In genomic region chr9:12414514-12414913, GRCh38 we compare ENCODE assay signal across 17 cellular contexts.
DNase-seq lines count a peak whose midpoint lies in the region; ATAC-seq, FAIRE-seq and TF ChIP-seq lines count a peak whose summit lies in the region.
"Had no signal": no experiment of that assay in that cellular context is flagged by ENCODE, and none has a peak within 500 bp of the region (broad histone marks: within the 10 kb centered on the region; RNA-seq: fewer than 3 reads in every experiment).

No MANE protein-coding gene starts in this region.

- CTCF ChIA-PET in activated CD8-positive, alpha-beta T cell treated with anti-CD3 and anti-CD28 coated beads for 36 hours (lab: Charles Lee): no interaction called here

- no peaks in the 10 kb centered on the region for H3K9me3 Mint-ChIP-seq in nephron
- peaks cover 29% of the 10 kb centered on the region for H3K9me3 Mint-ChIP-seq in activated CD8-positive, alpha-beta T cell treated with anti-CD3 and anti-CD28 coated beads for 36 hours

- TF ChIP-seq CTCF in kidney epithelial cell (IDR thresholded peaks at IDR 0.05; ENCODE audit: insufficient read depth, low read length, poor library complexity, severe bottlenecking): no peak
- no peak for TF ChIP-seq CTCF in nephron (IDR thresholded peaks at IDR 0.05; ENCODE audit: unreplicated experiment in 3 of 3)
- TF ChIP-seq CTCF in activated CD8-positive, alpha-beta T cell treated with anti-CD3 and anti-CD28 coated beads for 36 hours (IDR thresholded peaks at IDR 0.05): no peak
- TF ChIP-seq CTCF in GM10266 (IDR thresholded peaks at IDR 0.05; ENCODE audit: control insufficient read depth, insufficient read depth, low read depth, missing control alignments): no peak

- ATAC-seq in activated CD8-positive, alpha-beta T cell treated with anti-CD3 and anti-CD28 coated beads for 36 hours: no peak

- intact Hi-C loops in activated CD8-positive, alpha-beta T cell treated with anti-CD3 and anti-CD28 coated beads for 36 hours (cut with micrococcal nuclease): no loop called here

- no peak for TF ChIP-seq POLR2A in GM12892 (IDR thresholded peaks at IDR 0.05; ENCODE audit: low read depth, low read length)

- FAIRE-seq in urothelium cell line (lab: Jason Lieb, UNC): no peak
- no peak for FAIRE-seq in GM12892 (lab: Jason Lieb, UNC)

- H3K4me3 ChIP-seq in kidney epithelial cell (ENCODE audit: low read depth, low read length): no peak overlapping the region
- H3K4me3 ChIP-seq: PC-9 had no signal

- no peaks in the 10 kb centered on the region for H3K27me3 ChIP-seq in kidney epithelial cell (ENCODE audit: control insufficient read depth, insufficient read depth, low read length)

- POLR2A ChIA-PET in activated CD8-positive, alpha-beta T cell treated with anti-CD3 and anti-CD28 coated beads for 36 hours (lab: Charles Lee): no interaction called here

- DNase-seq in NCI-H146 (lab: John Stamatoyannopoulos, UW): peak; percentile 36
- no peak for DNase-seq in NCI-H146 treated with DMSO at 0.1 percent for 48 hours (lab: John Stamatoyannopoulos, UW; ENCODE audit: unreplicated experiment)
- peak; percentile 9 for DNase-seq in kidney epithelial cell (ENCODE audit: low read depth)
- DNase-seq in urothelium cell line (ENCODE audit: low spot score): peak; percentile 1
- no peak for DNase-seq in activated CD8-positive, alpha-beta T cell treated with anti-CD3 and anti-CD28 coated beads for 36 hours
- no peak for DNase-seq in GM12892 (ENCODE audit: insufficient read length)
- DNase-seq in GM10266 (ENCODE audit: extremely low spot score): no peak
- DNase-seq: Calu3; CD4-positive, CD25-positive, alpha-beta regulatory T cell; DMS53; H7; MM.1S; NCI-H1105; NCI-H187 treated with DMSO at 0.1 percent for 48 hours; PC-9 had no signal

- no peak overlapping the region for H3K4me3 Mint-ChIP-seq in nephron
- no peak overlapping the region for H3K4me3 Mint-ChIP-seq in activated CD8-positive, alpha-beta T cell treated with anti-CD3 and anti-CD28 coated beads for 36 hours
- H3K4me3 Mint-ChIP-seq: B cell; CD4-positive, CD25-positive, alpha-beta regulatory T cell had no signal

- H3K36me3 Mint-ChIP-seq in nephron (ENCODE audit: low read depth): no peaks in the 10 kb centered on the region
- H3K36me3 Mint-ChIP-seq in activated CD8-positive, alpha-beta T cell treated with anti-CD3 and anti-CD28 coated beads for 36 hours (ENCODE audit: low read depth): no peaks in the 10 kb centered on the region
- H3K36me3 Mint-ChIP-seq: CD4-positive, CD25-positive, alpha-beta regulatory T cell had no signal

- peaks cover 6% of the 10 kb centered on the region for H3K4me1 Mint-ChIP-seq in nephron
- H3K4me1 Mint-ChIP-seq in activated CD8-positive, alpha-beta T cell treated with anti-CD3 and anti-CD28 coated beads for 36 hours (ENCODE audit: low read depth): no peaks in the 10 kb centered on the region
- H3K4me1 Mint-ChIP-seq: B cell; CD4-positive, CD25-positive, alpha-beta regulatory T cell had no signal

- H3K27ac Mint-ChIP-seq in nephron: peak overlapping the region; percentile 26 to 86 (median 43)
- H3K27ac Mint-ChIP-seq in activated CD8-positive, alpha-beta T cell treated with anti-CD3 and anti-CD28 coated beads for 36 hours: no peak overlapping the region
- H3K27ac Mint-ChIP-seq: B cell; CD4-positive, CD25-positive, alpha-beta regulatory T cell had no signal

- H3K27me3 Mint-ChIP-seq in nephron (ENCODE audit: low read depth): no peaks in the 10 kb centered on the region
- no peaks in the 10 kb centered on the region for H3K27me3 Mint-ChIP-seq in activated CD8-positive, alpha-beta T cell treated with anti-CD3 and anti-CD28 coated beads for 36 hours
- H3K27me3 Mint-ChIP-seq: B cell; CD4-positive, CD25-positive, alpha-beta regulatory T cell had no signal

- H3K36me3 ChIP-seq in kidney epithelial cell (ENCODE audit: control insufficient read depth, insufficient read depth, low read length): no peaks in the 10 kb centered on the region

Comparison
In these comparisons a context has a peak if more than half of its experiments do, and no peak if none do; other contexts are left out.
1. DNase-seq: peak in NCI-H146 (single experiment), kidney epithelial cell (single experiment) and urothelium cell line (single experiment); none in NCI-H146 treated with DMSO at 0.1 percent for 48 hours (single experiment), activated CD8-positive, alpha-beta T cell treated with anti-CD3 and anti-CD28 coated beads for 36 hours (single experiment), GM12892 (single experiment) and GM10266 (single experiment).